In the genomic region with DNA sequence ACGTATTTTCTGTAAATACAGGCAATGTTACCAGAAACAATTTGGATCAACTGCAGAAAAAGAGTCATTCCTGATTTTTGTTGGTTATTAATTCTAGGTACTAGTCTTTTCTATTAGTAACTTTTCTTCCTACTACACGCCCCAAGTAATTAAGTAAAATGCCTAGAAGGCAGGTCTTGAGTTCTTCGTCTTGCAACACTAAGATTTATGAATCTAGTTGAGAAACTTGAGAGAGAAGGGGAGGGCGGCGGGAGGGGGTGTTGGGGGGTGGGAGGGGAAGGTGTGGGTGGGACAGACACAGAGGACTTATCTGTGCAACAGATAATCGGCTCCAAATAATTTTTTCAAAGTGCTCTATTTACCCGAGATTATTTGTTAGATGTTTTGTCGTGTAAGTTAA, we compare ENCODE assay signal across 1 cellular context.
TF ChIP-seq lines count a peak whose summit lies in the region.

No MANE protein-coding gene starts in this region.

TF ChIP-seq in HEK293, 187 proteins besides CTCF, POLR2A, EP300 and RAD21 (continued from another document):
- TF ChIP-seq, protein P1, sequence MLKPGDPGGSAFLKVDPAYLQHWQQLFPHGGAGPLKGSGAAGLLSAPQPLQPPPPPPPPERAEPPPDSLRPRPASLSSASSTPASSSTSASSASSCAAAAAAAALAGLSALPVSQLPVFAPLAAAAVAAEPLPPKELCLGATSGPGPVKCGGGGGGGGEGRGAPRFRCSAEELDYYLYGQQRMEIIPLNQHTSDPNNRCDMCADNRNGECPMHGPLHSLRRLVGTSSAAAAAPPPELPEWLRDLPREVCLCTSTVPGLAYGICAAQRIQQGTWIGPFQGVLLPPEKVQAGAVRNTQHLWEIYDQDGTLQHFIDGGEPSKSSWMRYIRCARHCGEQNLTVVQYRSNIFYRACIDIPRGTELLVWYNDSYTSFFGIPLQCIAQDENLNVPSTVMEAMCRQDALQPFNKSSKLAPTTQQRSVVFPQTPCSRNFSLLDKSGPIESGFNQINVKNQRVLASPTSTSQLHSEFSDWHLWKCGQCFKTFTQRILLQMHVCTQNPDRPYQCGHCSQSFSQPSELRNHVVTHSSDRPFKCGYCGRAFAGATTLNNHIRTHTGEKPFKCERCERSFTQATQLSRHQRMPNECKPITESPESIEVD (tag by site-specific recombination; IDR thresholded peaks at IDR 0.05) = peak; percentile 63
TF ChIP-seq in HEK293: peak in this region for 2.
